26 cellular contexts compared by ENCODE assay signal in genomic region chr10:71618598-71618997, GRCh38.
"Had no signal": no experiment of that assay in that cellular context is flagged by ENCODE, and none has a peak within 500 bp of the region (broad histone marks: within the 10 kb centered on the region; RNA-seq: fewer than 3 reads in every experiment).

No MANE protein-coding gene starts in this region.

- ATAC-seq: left cardiac atrium; left lobe of liver; lower lobe of right lung; naive thymus-derived CD8-positive, alpha-beta T cell; pancreas; psoas muscle; sciatic nerve; stimulated activated naive B cell treated with anti-CD40 and anti-IgM and Interleukin-4, amounts not matched to agents 10 μg/mL and 1 μg/mL and 100 μg/mL, for 72 hours; upper lobe of right lung had no signal

- H2AFZ ChIP-seq: neural progenitor cell had no signal

- H3K9me3 ChIP-seq: lower lobe of right lung, pancreas, psoas muscle, suprapubic skin, thoracic aorta, tibial artery, upper lobe of right lung, uterus had no signal

- H3K9ac ChIP-seq: neural progenitor cell had no signal

- H3K27me3 ChIP-seq: neural progenitor cell, pancreas, suprapubic skin, upper lobe of right lung, uterus had no signal

- H3K27ac ChIP-seq: lower lobe of right lung, neural progenitor cell, pancreas, psoas muscle, skin epidermis, suprapubic skin, thoracic aorta, tibial artery, upper lobe of right lung, uterus had no signal

- H3K4me2 ChIP-seq: neural progenitor cell had no signal

- H3K36me3 ChIP-seq: lower lobe of right lung, neural progenitor cell, pancreas, suprapubic skin, thoracic aorta, tibial artery, upper lobe of right lung, uterus had no signal

- H3K4me3 ChIP-seq: lower lobe of right lung, neural progenitor cell, pancreas, psoas muscle, skin epidermis, suprapubic skin, thoracic aorta, tibial artery, upper lobe of right lung, uterus had no signal

- FAIRE-seq: keratinocyte, pancreas had no signal

- DNase-seq: hippocampal formation; kidney glomerular epithelial cell; left cardiac atrium; lower lobe of right lung; mammary epithelial cell; mesenchymal stem cell; naive thymus-derived CD8-positive, alpha-beta T cell; pancreas; posterior cingulate gyrus; psoas muscle; stimulated activated CD4-positive, alpha-beta T cell treated with anti-CD3 and anti-CD28 coated beads, Interleukin-12 subunit alpha, Interleukin-12 subunit beta, amount 100 ng/mL, for 4 hours; stimulated activated CD4-positive, alpha-beta T cell treated with anti-CD3 and anti-CD28 coated beads, Interleukin-15, amount 100 ng/mL, for 24 hours; stimulated activated CD4-positive, alpha-beta T cell treated with anti-CD3 and anti-CD28 coated beads, Interleukin-2, amount 100 ng/mL, for 24 hours; stimulated activated CD4-positive, alpha-beta T cell treated with anti-CD3 and anti-CD28 coated beads, Interleukin-4, amount 100 ng/mL, for 1 hour; stimulated activated naive B cell treated with anti-CD40 and anti-IgM and Interleukin-4, amounts not matched to agents 10 μg/mL and 1 μg/mL and 100 μg/mL, for 72 hours; tibial artery; trophoblast cell; upper lobe of right lung; uterus had no signal

- H3K4me1 ChIP-seq: pancreas had no signal
